16 cellular contexts compared by ENCODE assay signal in genomic region chr2:105645971-105646370, GRCh38.
DNase-seq lines count a peak whose midpoint lies in the region; ATAC-seq and TF ChIP-seq lines count a peak whose summit lies in the region.
"Had no signal": no experiment of that assay in that cellular context is flagged by ENCODE, and none has a peak within 500 bp of the region (broad histone marks: within the 10 kb centered on the region; RNA-seq: fewer than 3 reads in every experiment).

No MANE protein-coding gene starts in this region.

- H3K4me1 ChIP-seq in left lung, result no peaks in the 10 kb centered on the region

- peak; percentile 35 for DNase-seq in NCI-H2029 treated with DMSO at 0.1 percent for 48 hours (lab: John Stamatoyannopoulos, UW)
- no peak for DNase-seq in NCI-H2029 (lab: John Stamatoyannopoulos, UW)
- DNase-seq in left lung, result no peak
- DNase-seq in superior temporal gyrus (ENCODE audit: extremely low spot score), result peak; percentile 71
- DNase-seq in NCI-H1048 (lab: John Stamatoyannopoulos, UW), result no peak
- no peak for DNase-seq in stimulated activated naive CD4-positive, alpha-beta T cell (lab: John Stamatoyannopoulos, UW)
- DNase-seq: 8988T; ACHN; C1 segment of cervical spinal cord; Calu3; CD4-positive, alpha-beta T cell; DMS153; EL; GM23248 had no signal

- ATAC-seq in left lung (peak; percentile 62), GM19328 (IDR thresholded peaks at IDR 0.05; ENCODE audit: unreplicated experiment) (no peak)

- peak overlapping the region; percentile 11 for H3K27ac ChIP-seq in cingulate gyrus (ENCODE audit: low read depth, low read length)
- H3K27ac ChIP-seq in left lung, result no peak overlapping the region
- H3K27ac ChIP-seq: GM23248 had no signal

- no peak for TF ChIP-seq CTCF in left lung (IDR thresholded peaks at IDR 0.05)

- no peaks in the 10 kb centered on the region for H3K9me3 ChIP-seq in left lung

- H3K36me3 ChIP-seq in left lung, result no peaks in the 10 kb centered on the region

- H3K27me3 ChIP-seq in left lung, result peaks cover 0 to 8% of the 10 kb centered on the region in 2 donors

- intact Hi-C loops in left lung (cut with DNase I), result no loop called here

- no peak overlapping the region for H3K4me3 ChIP-seq in left lung
- H3K4me3 ChIP-seq: GM23248 had no signal

Comparison
In these comparisons a context has a peak if more than half of its experiments do, and no peak if none do; other contexts are left out.
1. DNase-seq: peak in NCI-H2029 treated with DMSO at 0.1 percent for 48 hours (single experiment) and superior temporal gyrus (single experiment); none in NCI-H2029 (single experiment), left lung (0 of 2), NCI-H1048 (single experiment) and stimulated activated naive CD4-positive, alpha-beta T cell (0 of 6).